In the genomic region with DNA sequence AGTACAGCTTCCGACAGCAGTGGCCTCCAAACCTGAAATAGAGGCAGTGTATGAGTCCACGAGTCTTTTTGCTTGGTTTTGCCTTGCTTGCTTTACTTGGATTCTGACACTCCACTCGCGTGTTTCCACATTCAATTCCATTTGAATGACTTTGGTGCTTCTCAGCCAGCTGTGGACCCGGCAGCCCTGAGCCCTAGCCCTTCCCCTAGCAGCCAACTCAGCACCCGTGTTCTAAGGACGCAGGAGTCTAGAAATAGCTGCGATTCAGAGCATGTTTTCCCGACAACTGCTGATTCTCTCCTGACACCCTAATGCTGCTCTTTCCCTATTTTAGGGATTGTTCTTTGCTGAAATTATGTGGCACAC, we compare ENCODE assay signal across 20 cellular contexts. TPM values are rescaled to one million over a fixed set of nuclear protein-coding genes. Genes with fewer than 3 reads are reported as not detected.
DNase-seq lines count a peak whose midpoint lies in the region; ATAC-seq and TF ChIP-seq lines count a peak whose summit lies in the region.
"Had no signal": no experiment of that assay in that cellular context is flagged by ENCODE, and none has a peak within 500 bp of the region (broad histone marks: within the 10 kb centered on the region; RNA-seq: fewer than 3 reads in every experiment).

No MANE protein-coding gene starts in this region.

- no peaks in the 10 kb centered on the region for H3F3A ChIP-seq in GM23338 (replicated peaks; ENCODE audit: low read depth)

- intact Hi-C loops in left cardiac atrium (cut with DNase I), result no loop called here
- intact Hi-C loops in MCF 10A (cut with micrococcal nuclease), result no loop called here

- ATAC-seq in left cardiac atrium (peak; percentile 29 to 51), GM23338 (no peak), T-cell (replicated peaks in 1 of 4) (no peak)
- ATAC-seq: PC-3 had no signal

- H3K27ac Mint-ChIP-seq in endothelial cell (ENCODE audit: unreplicated experiment) (peak overlapping the region; percentile 2), progenitor cell of endocrine pancreas (peak overlapping the region; percentile 34), type B pancreatic cell (peak overlapping the region; percentile 43), GM23338 (no peak overlapping the region), T-cell (no peak overlapping the region), MCF 10A (ENCODE audit: low read depth, unreplicated experiment) (no peak overlapping the region)
- H3K27ac Mint-ChIP-seq: CD4-positive, alpha-beta T cell had no signal

- BruUV-seq in MCF 10A (replicated peaks; lab: Mats Ljungman, UMichigan), result no TSS peak

- H3K36me3 Mint-ChIP-seq in endothelial cell (ENCODE audit: low read depth, unreplicated experiment) (peaks cover 25% of the 10 kb centered on the region), progenitor cell of endocrine pancreas (ENCODE audit: insufficient read depth) (peaks cover 33% of the 10 kb centered on the region), type B pancreatic cell (peaks cover 25% of the 10 kb centered on the region), GM23338 (ENCODE audit: low read depth) (peaks cover 28% of the 10 kb centered on the region), T-cell (peaks cover 14% of the 10 kb centered on the region), MCF 10A (ENCODE audit: insufficient read depth, unreplicated experiment) (no peaks in the 10 kb centered on the region)

- H3K9me3 Mint-ChIP-seq in endothelial cell (ENCODE audit: unreplicated experiment), result no peaks in the 10 kb centered on the region
- H3K9me3 Mint-ChIP-seq in progenitor cell of endocrine pancreas (ENCODE audit: low read depth), result peaks cover 15% of the 10 kb centered on the region
- H3K9me3 Mint-ChIP-seq in type B pancreatic cell, result peaks cover 6% of the 10 kb centered on the region
- H3K9me3 Mint-ChIP-seq in GM23338, result peaks cover 5% of the 10 kb centered on the region; the same call in 2 of the 3 replicates
- peaks cover 0 to 3% (median 0%) of the 10 kb centered on the region in 3 donors for H3K9me3 Mint-ChIP-seq in T-cell
- no peaks in the 10 kb centered on the region for H3K9me3 Mint-ChIP-seq in MCF 10A (ENCODE audit: unreplicated experiment)

- peaks cover 6% of the 10 kb centered on the region; the same call in 1 of the 2 replicates for H3K79me2 ChIP-seq in GM23338 (replicated peaks; ENCODE audit: insufficient read depth)

- H2AFZ ChIP-seq in GM23338, result no peak overlapping the region

- CTCF ChIA-PET in T-cell (lab: Charles Lee), result no interaction called here
- CTCF ChIA-PET in MCF 10A (lab: Yijun Ruan, JAX), result no interaction called here

- POLR2A ChIA-PET in T-cell (lab: Charles Lee) (no interaction called here), MCF 10A (lab: Yijun Ruan, JAX) (no interaction called here)

- H3K4me3 Mint-ChIP-seq in endothelial cell (ENCODE audit: unreplicated experiment), result no peak overlapping the region
- no peak overlapping the region for H3K4me3 Mint-ChIP-seq in progenitor cell of endocrine pancreas (ENCODE audit: low read depth)
- H3K4me3 Mint-ChIP-seq in type B pancreatic cell, result no peak overlapping the region
- H3K4me3 Mint-ChIP-seq in GM23338, result no peak overlapping the region
- H3K4me3 Mint-ChIP-seq in T-cell, result no peak overlapping the region
- H3K4me3 Mint-ChIP-seq in MCF 10A (ENCODE audit: unreplicated experiment), result no peak overlapping the region
- H3K4me3 Mint-ChIP-seq: CD4-positive, alpha-beta T cell had no signal

- H3K36me3 ChIP-seq in GM23338 (ENCODE audit: insufficient read depth), result 0 out of 2 replicates have a peak, but pooled peaks cover 3% of the 10 kb centered on the region

- no peaks in the 10 kb centered on the region; the same call in 1 of the 2 replicates for H4K20me1 ChIP-seq in GM23338 (replicated peaks; ENCODE audit: insufficient read depth)

- H3K9me2 ChIP-seq in GM23338 (ENCODE audit: insufficient read depth), result no peaks in the 10 kb centered on the region; the same call in 1 of the 2 replicates

- no peak overlapping the region for H3K4me3 ChIP-seq in GM23338
- H3K4me3 ChIP-seq: BLaER1 had no signal

- H3K4me1 Mint-ChIP-seq in endothelial cell (ENCODE audit: unreplicated experiment) (peaks cover 49% of the 10 kb centered on the region), progenitor cell of endocrine pancreas (ENCODE audit: low read depth) (no peaks in the 10 kb centered on the region), type B pancreatic cell (ENCODE audit: unreplicated experiment) (no peaks in the 10 kb centered on the region), GM23338 (no peaks in the 10 kb centered on the region; the same call in 2 of the 3 replicates), T-cell (no peaks in the 10 kb centered on the region), MCF 10A (ENCODE audit: insufficient read depth, unreplicated experiment) (no peaks in the 10 kb centered on the region)

- no peaks in the 10 kb centered on the region for H3K27me3 ChIP-seq in GM23338 (ENCODE audit: insufficient read depth)
- H3K27me3 ChIP-seq: BLaER1 had no signal

- H3K4me2 ChIP-seq in GM23338, result no peak overlapping the region
- H3K4me2 ChIP-seq: BLaER1, KMS-11 had no signal

- no peak for DNase-seq in endothelial cell (ENCODE audit: low spot score)
- no peak for DNase-seq in left cardiac atrium
- no peak for DNase-seq in progenitor cell of endocrine pancreas (ENCODE audit: low spot score, unreplicated experiment)
- DNase-seq in type B pancreatic cell (ENCODE audit: extremely low spot score, unreplicated experiment), result no peak
- DNase-seq in GM23338 (ENCODE audit: low spot score), result no peak
- no peak for DNase-seq in T-cell
- no peak for DNase-seq in MCF 10A (ENCODE audit: unreplicated experiment)
- DNase-seq: CD4-positive, alpha-beta T cell; COR-L47; DMS79; IMR-90; MV-4-11; NCI-H1694 treated with DMSO at 0.1 percent for 48 hours; NCI-H2081 treated with DMSO at 0.1 percent for 48 hours; NCI-H446; NCI-H526; PC-3; SHP77 treated with DMSO at 0.1 percent for 48 hours had no signal

- TF ChIP-seq CTCF in endothelial cell (IDR thresholded peaks at IDR 0.05; ENCODE audit: unreplicated experiment) (no peak), progenitor cell of endocrine pancreas (IDR thresholded peaks at IDR 0.05; ENCODE audit: unreplicated experiment) (no peak), type B pancreatic cell (conservative IDR thresholded peaks at IDR 0.05) (no peak), GM23338 (conservative IDR thresholded peaks at IDR 0.05; ENCODE audit: low read depth in 2 of 2) (no peak), MCF 10A (IDR thresholded peaks at IDR 0.05; ENCODE audit: unreplicated experiment) (no peak)

- no peaks in the 10 kb centered on the region for H3K4me1 ChIP-seq in GM23338 (ENCODE audit: insufficient read depth)

- no peak overlapping the region for H3K27ac ChIP-seq in GM23338 (ENCODE audit: low read depth)
- H3K27ac ChIP-seq: BLaER1, KMS-11 had no signal

- H3K27me3 Mint-ChIP-seq in endothelial cell (ENCODE audit: unreplicated experiment) (peaks cover 5% of the 10 kb centered on the region), progenitor cell of endocrine pancreas (no peaks in the 10 kb centered on the region), type B pancreatic cell (no peaks in the 10 kb centered on the region), GM23338 (ENCODE audit: insufficient read depth, low read depth, poor library complexity) (peaks cover 1% of the 10 kb centered on the region), T-cell (peaks cover 0 to 23% of the 10 kb centered on the region in 2 donors), MCF 10A (ENCODE audit: insufficient read depth, unreplicated experiment) (peaks cover 30% of the 10 kb centered on the region)

TF ChIP-seq in GM23338, 12 proteins besides CTCF, POLR2A, EP300 and RAD21 (continues in another document):
- TF ChIP-seq EZH2phosphoT487 (IDR thresholded peaks at IDR 0.05; ENCODE audit: unreplicated experiment) (no peak), POLR2AphosphoS5 (IDR thresholded peaks at IDR 0.05; ENCODE audit: low read depth) (no peak), NANOG (IDR thresholded peaks at IDR 0.05; ENCODE audit: borderline replicate concordance) (no peak), ZNF114 (CRISPR knock-in tag; IDR thresholded peaks at IDR 0.05) (no peak)

RNA-seq across cellular contexts. Expression of gene LRRFIP1, which starts 20.6 kb away (rescaled TPM):
- 105 TPM for total RNA-seq in endothelial cell (ENCODE audit: unreplicated experiment)
- total RNA-seq in left cardiac atrium, result 10 to 100 TPM; 69.3 to 99.6 TPM
- 68.6 and 71.4 TPM in 2 replicates for total RNA-seq in progenitor cell of endocrine pancreas
- total RNA-seq in type B pancreatic cell (ENCODE audit: low replicate concordance), result 53.8 and 73.2 TPM in 2 replicates
- 57.4 and 59.6 TPM in 2 replicates for total RNA-seq in GM23338 (2014; rRNA removed; shearing (Covaris generic))
- polyA plus RNA-seq in GM23338 (2016; fragmentation: Nextera tagmentation; extraction: Ambion mirVana), result 160 and 178 TPM in 2 replicates
- 100 to 1,000 TPM; 105 to 170 (median 128) TPM for total RNA-seq in T-cell
- 197 and 201 TPM in 2 replicates for total RNA-seq in MCF 10A (2022)

RNA-seq across cellular contexts. Expression of gene RAB17, which starts 57.5 kb away (rescaled TPM):
- total RNA-seq in endothelial cell (ENCODE audit: unreplicated experiment) (1.5 TPM), left cardiac atrium (1 to 10 TPM; 2.3 to 2.4 TPM), progenitor cell of endocrine pancreas (49.9 and 52.0 TPM in 2 replicates), type B pancreatic cell (ENCODE audit: low replicate concordance) (18.4 and 21.6 TPM in 2 replicates), T-cell (under 1 TPM in 3 of 5 donors, not detected in 2; 0.32 to 0.73 (median 0.62) TPM), MCF 10A (2022) (10.6 and 17.2 TPM in 2 replicates)
- 21.4 and 26.9 TPM in 2 replicates for total RNA-seq in GM23338 (2014; rRNA removed; shearing (Covaris generic))
- 17.4 and 22.4 TPM in 2 replicates for polyA plus RNA-seq in GM23338 (2016; fragmentation: Nextera tagmentation; extraction: Ambion mirVana)
- total RNA-seq: CD4-positive, alpha-beta T cell; IMR-90 had no signal

Comparison
In these comparisons a context has a peak if more than half of its experiments do, and no peak if none do; other contexts are left out.
1. H3K27ac Mint-ChIP-seq: peak in endothelial cell (single experiment), progenitor cell of endocrine pancreas (single experiment) and type B pancreatic cell (single experiment); none in GM23338 (single experiment), T-cell (0 of 2) and MCF 10A (single experiment).
2. ATAC-seq: peak in left cardiac atrium (2 of 2); none in GM23338 (single experiment) and T-cell (0 of 4).